Comparison of ENCODE assay signal across 20 cellular contexts in the genomic region with DNA sequence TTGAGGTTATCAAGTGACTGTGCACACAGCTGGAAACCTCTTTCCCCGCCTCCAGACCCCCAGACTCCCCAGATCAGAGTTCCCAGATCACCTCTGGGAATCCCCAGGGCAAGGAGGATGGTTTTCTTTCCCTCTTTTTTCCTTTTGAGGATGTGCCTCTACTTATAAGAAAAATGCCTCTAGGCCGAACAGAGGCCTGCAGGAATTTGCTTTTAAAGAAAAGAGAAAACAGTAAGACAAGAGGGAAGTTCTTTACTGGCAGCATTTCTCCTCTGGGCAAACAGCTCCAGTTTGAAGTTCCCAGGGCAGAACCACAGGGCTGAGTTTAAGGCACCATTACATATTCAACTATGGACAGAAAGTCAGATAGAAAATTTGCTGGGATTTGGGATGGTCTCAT.
"Had no signal": no experiment of that assay in that cellular context is flagged by ENCODE, and none has a peak within 500 bp of the region (broad histone marks: within the 10 kb centered on the region; RNA-seq: fewer than 3 reads in every experiment).

No MANE protein-coding gene starts in this region.

- DNase-seq: activated CD4-positive, alpha-beta memory T cell treated with anti-CD3 and anti-CD28 coated beads, Interleukin-2, amount 10 ng/mL, durations not matched to agents 7 days and 5 days; activated CD4-positive, alpha-beta T cell treated with anti-CD3 and anti-CD28 coated beads for 36 hours; activated effector memory CD4-positive, alpha-beta T cell treated with Interleukin-2 at 50 U/mL for 16 hours; activated T-cell treated with anti-CD3 and anti-CD28 coated beads, Interleukin-2, amount 50 U/mL, for 4 hours; amygdala; central memory CD4-positive, alpha-beta T cell; effector CD8-positive, alpha-beta T cell; foreskin keratinocyte; left colon; mucosa of descending colon; naive thymus-derived CD4-positive, alpha-beta T cell; stimulated activated CD4-positive, alpha-beta T cell treated with anti-CD3 and anti-CD28 coated beads, Interleukin-12 subunit alpha, Interleukin-12 subunit beta, amount 100 ng/mL, for 4 hours; WERI-Rb-1 had no signal

- H3K4me1 Mint-ChIP-seq: activated CD4-positive, alpha-beta memory T cell treated with anti-CD3 and anti-CD28 coated beads, Interleukin-2, amount 10 ng/mL, durations not matched to agents 7 days and 5 days; activated CD4-positive, alpha-beta T cell treated with anti-CD3 and anti-CD28 coated beads for 36 hours; naive thymus-derived CD4-positive, alpha-beta T cell; stimulated activated effector memory CD8-positive, alpha-beta T cell treated with anti-CD3 and anti-CD28 coated beads, Interleukin-12 subunit alpha, Interleukin-12 subunit beta, amount 100 ng/mL, for 72 hours had no signal

- H3K27me3 Mint-ChIP-seq: activated CD4-positive, alpha-beta memory T cell treated with anti-CD3 and anti-CD28 coated beads, Interleukin-2, amount 10 ng/mL, durations not matched to agents 7 days and 5 days; activated CD4-positive, alpha-beta T cell treated with anti-CD3 and anti-CD28 coated beads for 36 hours; brain; naive thymus-derived CD4-positive, alpha-beta T cell had no signal

- H3K4me3 Mint-ChIP-seq: activated CD4-positive, alpha-beta memory T cell treated with anti-CD3 and anti-CD28 coated beads, Interleukin-2, amount 10 ng/mL, durations not matched to agents 7 days and 5 days; activated CD4-positive, alpha-beta T cell treated with anti-CD3 and anti-CD28 coated beads for 36 hours; activated T-cell treated with anti-CD3 and anti-CD28 coated beads, Interleukin-2, amount 50 U/mL, for 4 hours; brain; naive thymus-derived CD4-positive, alpha-beta T cell; stimulated activated effector memory CD8-positive, alpha-beta T cell treated with anti-CD3 and anti-CD28 coated beads, Interleukin-12 subunit alpha, Interleukin-12 subunit beta, amount 100 ng/mL, for 72 hours; T-helper 1 cell treated with Interleukin-12 subunit alpha and Interleukin-12 subunit beta and Interleukin-4 antibody, amounts not matched to agents 30 μg/mL and 1 μg/mL, for 36 hours had no signal

- H3K36me3 ChIP-seq: thoracic aorta, WERI-Rb-1 had no signal

- H3K27me3 ChIP-seq: foreskin keratinocyte had no signal

- H3K4me3 ChIP-seq: coronary artery, lung, mucosa of descending colon, thoracic aorta had no signal

- H3K36me3 Mint-ChIP-seq: activated naive CD4-positive, alpha-beta T cell treated with anti-CD3 and anti-CD28 coated beads, Interleukin-2, amount 50 U/mL, for 72 hours; brain; naive thymus-derived CD4-positive, alpha-beta T cell; stimulated activated effector memory CD8-positive, alpha-beta T cell treated with anti-CD3 and anti-CD28 coated beads, Interleukin-12 subunit alpha, Interleukin-12 subunit beta, amount 100 ng/mL, for 72 hours had no signal

- H3K27ac ChIP-seq: coronary artery, foreskin keratinocyte, thoracic aorta, WERI-Rb-1 had no signal

- H3K9me3 ChIP-seq: mucosa of descending colon, thoracic aorta had no signal

- ATAC-seq: activated CD4-positive, alpha-beta T cell treated with anti-CD3 and anti-CD28 coated beads for 36 hours; activated naive CD4-positive, alpha-beta T cell treated with anti-CD3 and anti-CD28 coated beads, Interleukin-2, amount 50 U/mL, for 72 hours; activated T-cell treated with anti-CD3 and anti-CD28 coated beads, Interleukin-2, amount 50 U/mL, for 4 hours; foreskin keratinocyte; left colon; mucosa of descending colon; naive thymus-derived CD4-positive, alpha-beta T cell; stimulated activated effector memory CD8-positive, alpha-beta T cell treated with anti-CD3 and anti-CD28 coated beads, Interleukin-12 subunit alpha, Interleukin-12 subunit beta, amount 100 ng/mL, for 72 hours had no signal

- H3K9me3 Mint-ChIP-seq: brain had no signal

- H3K4me1 ChIP-seq: foreskin keratinocyte had no signal

- H3K27ac Mint-ChIP-seq: activated CD4-positive, alpha-beta memory T cell treated with anti-CD3 and anti-CD28 coated beads, Interleukin-2, amount 10 ng/mL, durations not matched to agents 7 days and 5 days; activated CD4-positive, alpha-beta T cell treated with anti-CD3 and anti-CD28 coated beads for 36 hours; activated naive CD4-positive, alpha-beta T cell treated with anti-CD3 and anti-CD28 coated beads, Interleukin-2, amount 50 U/mL, for 72 hours; naive thymus-derived CD4-positive, alpha-beta T cell; stimulated activated effector memory CD8-positive, alpha-beta T cell treated with anti-CD3 and anti-CD28 coated beads, Interleukin-12 subunit alpha, Interleukin-12 subunit beta, amount 100 ng/mL, for 72 hours; T-helper 1 cell treated with Interleukin-12 subunit alpha and Interleukin-12 subunit beta and Interleukin-4 antibody, amounts not matched to agents 30 μg/mL and 1 μg/mL, for 36 hours had no signal
